ENCODE assay signal across 8 cellular contexts in the genomic region with DNA sequence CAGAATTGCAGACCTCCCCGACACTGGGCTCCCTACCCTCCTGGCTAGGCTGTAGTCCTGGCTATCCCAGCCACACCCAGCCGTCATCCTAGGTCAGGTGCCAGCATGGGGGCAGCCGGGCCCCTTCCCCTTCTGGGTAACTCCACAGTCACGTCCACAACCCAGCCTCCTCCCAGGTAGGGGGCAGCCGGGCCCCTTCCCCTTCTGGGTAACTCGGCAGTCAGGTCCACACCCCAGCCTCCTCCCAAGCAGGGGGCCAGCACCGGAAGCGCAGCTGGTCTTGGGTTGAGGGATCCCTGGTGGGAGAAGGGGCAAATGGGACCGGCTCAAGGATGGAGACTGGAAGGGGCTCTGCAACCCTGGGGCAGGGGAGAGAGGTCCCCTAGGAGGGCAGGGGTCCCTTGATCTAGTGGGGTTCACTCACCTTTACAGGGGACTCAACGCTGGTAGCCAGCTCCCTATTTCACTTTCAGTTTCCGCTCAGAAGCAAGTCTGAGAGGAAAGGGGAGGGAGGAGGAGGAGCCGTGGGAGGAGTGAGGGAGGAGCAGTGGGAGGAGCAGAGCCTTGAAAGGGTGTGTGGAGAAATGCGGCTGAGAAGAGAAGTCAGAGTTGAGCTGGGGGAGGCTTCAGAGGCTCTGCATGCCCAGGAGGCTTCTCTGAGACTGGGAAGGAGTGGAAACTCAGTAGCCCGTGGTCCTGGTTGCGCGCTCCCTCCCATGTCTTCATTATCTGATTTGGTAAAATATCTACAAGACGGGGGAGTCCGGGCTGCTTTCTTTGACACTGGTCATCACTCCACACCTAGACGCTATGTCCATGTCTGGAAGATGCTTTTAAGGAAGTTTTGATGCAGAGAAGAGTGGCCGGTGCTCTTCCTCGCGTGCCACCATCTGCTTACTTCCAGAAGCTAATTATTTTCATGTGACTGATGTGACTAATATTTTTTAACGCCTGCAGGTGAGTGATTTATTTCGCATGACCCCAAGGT. TPM values are rescaled to one million over a fixed set of nuclear protein-coding genes. Genes with fewer than 3 reads are reported as not detected.
A peak's percentile ranks its signal among the peaks of the same experiment; 100 is the strongest.
DNase-seq lines count a peak whose midpoint lies in the region; ATAC-seq and TF ChIP-seq lines count a peak whose summit lies in the region.

TRIM21 (minus strand) TSS at position 494 of the 988 bp plus-strand sequence. CDS start 3,293 bp downstream, outside the sequence.

- H3K4me3 ChIP-seq in mucosa of stomach (ENCODE audit: low read length) = peak within 1 kb of the TSS; percentile 86

- no peaks in the 10 kb centered on the region for H3K9me3 ChIP-seq in mucosa of stomach (ENCODE audit: control insufficient read depth, low read length)

- peaks cover 0 to 3% (median 0%) of the 10 kb centered on the region in 3 donors for H3K27me3 Mint-ChIP-seq in CD14-positive monocyte (ENCODE audit: low read depth in 3 of 3)

- H3K9ac ChIP-seq in mucosa of stomach (ENCODE audit: low read length) = peak within 1 kb of the TSS; percentile 95

- ATAC-seq in GM19324 (IDR thresholded peaks at IDR 0.05; ENCODE audit: low FRiP score, unreplicated experiment) = peak; percentile 99
- peak; percentile 98 for ATAC-seq in HG03469 (IDR thresholded peaks at IDR 0.05; ENCODE audit: unreplicated experiment)

- DNase-seq in CD14-positive monocyte (ENCODE audit: low spot score) (peak; percentile 86), OCI-M1 (lab: John Stamatoyannopoulos, UW) (peak; percentile 96), activated T-cell treated with anti-CD3 and anti-CD28 coated beads for 24 hours (ENCODE audit: low read depth) (peak; percentile 88), erythroblast (lab: John Stamatoyannopoulos, UW) (peak; percentile 87 to 91)
- peak; percentile 92 for DNase-seq in stimulated activated CD8-positive, alpha-beta memory T cell treated with anti-CD3 and anti-CD28 coated beads, Interleukin-4, amount 100 ng/mL, for 48 hours

- peaks cover 13% of the 10 kb centered on the region for H3K36me3 ChIP-seq in mucosa of stomach (ENCODE audit: control insufficient read depth, insufficient read depth, low read length)

- intact Hi-C loops in CD14-positive monocyte (cut with micrococcal nuclease) = loop anchor here (5.0 to 10.0 kb wide), 3 partner anchors 61 to 99 kb away; partner anchors contain the start of gene OR52K1 (in 1 of the 2)

- no peaks in the 10 kb centered on the region for H3K27me3 ChIP-seq in mucosa of stomach (ENCODE audit: control insufficient read depth, insufficient read depth, low read length)

- peaks cover 21 to 26% (median 23%) of the 10 kb centered on the region in 7 donors for H3K9me3 Mint-ChIP-seq in CD14-positive monocyte

- no peak for TF ChIP-seq CTCF in CD14-positive monocyte (IDR thresholded peaks at IDR 0.05)

- H3K27ac Mint-ChIP-seq in CD14-positive monocyte = peak within 1 kb of the TSS; percentile 92 to 95 (median 94)

- peaks cover 5% of the 10 kb centered on the region for H3K4me1 ChIP-seq in mucosa of stomach (ENCODE audit: control insufficient read depth, insufficient read depth, low read length)

- H3K4me3 Mint-ChIP-seq in CD14-positive monocyte = peak within 1 kb of the TSS; percentile 91 to 95

- H3K4me1 Mint-ChIP-seq in CD14-positive monocyte = peaks cover 53% of the 10 kb centered on the region

- peaks cover 45 to 54% of the 10 kb centered on the region in 2 donors for H3K36me3 Mint-ChIP-seq in CD14-positive monocyte

- peak; percentile 75 for TF ChIP-seq POLR2A in erythroblast (IDR thresholded peaks at IDR 0.05; ENCODE audit: low read length)

RNA-seq across cellular contexts. Expression of gene TRIM21, which starts in this region (rescaled TPM):
- 10 to 100 TPM; 29.9 to 42.5 TPM for polyA plus RNA-seq in CD14-positive monocyte

Comparison
In these comparisons a context has a peak if more than half of its experiments do, and no peak if none do; other contexts are left out.
1. Peak in every context shown above with its lines: DNase-seq, ATAC-seq and H3K4me3 ChIP-seq.